1 cellular context compared by ENCODE assay signal in genomic region chr2:3134026-3134571, GRCh38.
TF ChIP-seq lines count a peak whose summit lies in the region.

No MANE protein-coding gene starts in this region.

TF ChIP-seq in K562, 482 proteins besides CTCF, POLR2A, EP300 and RAD21 (continued from another document):
- no peak for TF ChIP-seq ZNF143 (CRISPR knock-in tag; IDR thresholded peaks at IDR 0.05)
- no peak for TF ChIP-seq MTF1 (CRISPR knock-in tag; IDR thresholded peaks at IDR 0.05; ENCODE audit: borderline replicate concordance)
- no peak for TF ChIP-seq MIER1 (IDR thresholded peaks at IDR 0.05; ENCODE audit: low read depth)
- TF ChIP-seq THRB (CRISPR knock-in tag; conservative IDR thresholded peaks at IDR 0.05): no peak
- TF ChIP-seq MTA1 (IDR thresholded peaks at IDR 0.05; ENCODE audit: borderline replicate concordance): peak; percentile 91
- TF ChIP-seq CREB1 (IDR thresholded peaks at IDR 0.05): peak; percentile 92
- peak; percentile 76 for TF ChIP-seq CREB1 (CRISPR knock-in tag; IDR thresholded peaks at IDR 0.05)
- no peak for TF ChIP-seq ZC3H11A (IDR thresholded peaks at IDR 0.05; ENCODE audit: low read depth, low read length)
- TF ChIP-seq RUNX1 (IDR thresholded peaks at IDR 0.05; ENCODE audit: low read depth): no peak
- no peak for TF ChIP-seq PTTG1 (tag; IDR thresholded peaks at IDR 0.05; ENCODE audit: low read depth)
- TF ChIP-seq POLR2B (IDR thresholded peaks at IDR 0.05; ENCODE audit: low read depth, partially characterized antibody): no peak
TF ChIP-seq in K562: peak in this region for 5.
